ENCODE assay signal across 8 cellular contexts in genomic region chr9:19050637-19051591, GRCh38. TPM values are rescaled to one million over a fixed set of nuclear protein-coding genes. Genes with fewer than 3 reads are reported as not detected.
DNase-seq lines count a peak whose midpoint lies in the region; ATAC-seq lines count a peak whose summit lies in the region.

No MANE protein-coding gene starts in this region.

- POLR2A ChIA-PET in activated CD4-positive, alpha-beta T cell treated with anti-CD3 and anti-CD28 coated beads, Interleukin-2, amount 10 ng/mL, durations not matched to agents 7 days and 5 days (lab: Charles Lee) = interaction anchor here (1.2 to 2.0 kb wide), 2 partner anchors 120 to 133 kb away, joined by 3 to 4 read pairs; no protein-coding TSS in a partner anchor

- no peaks in the 10 kb centered on the region for H3K36me3 ChIP-seq in thymus (ENCODE audit: control insufficient read depth, insufficient read depth)

- no peaks in the 10 kb centered on the region for H3K9me3 Mint-ChIP-seq in activated CD4-positive, alpha-beta T cell treated with anti-CD3 and anti-CD28 coated beads, Interleukin-2, amount 10 ng/mL, durations not matched to agents 7 days and 5 days
- no peaks in the 10 kb centered on the region for H3K9me3 Mint-ChIP-seq in activated T-helper 1 cell treated with anti-CD3 and anti-CD28 coated beads, Interleukin-12 subunit alpha, Interleukin-12 subunit beta, Interleukin-2, Interleukin-4 antibody, amounts not matched to agents 30 ng/mL and 10 ng/mL and 1 ng/mL, durations not matched to agents 14 hours and 24 hours and 36 hours

- H3K4me1 ChIP-seq in thymus (ENCODE audit: control insufficient read depth, insufficient read depth, low read length) = peaks cover 17% of the 10 kb centered on the region

- CTCF ChIA-PET in activated CD4-positive, alpha-beta T cell treated with anti-CD3 and anti-CD28 coated beads, Interleukin-2, amount 10 ng/mL, durations not matched to agents 7 days and 5 days (lab: Charles Lee) = interaction anchor here (0.8 to 2.5 kb wide), 4 partner anchors 62 to 414 kb away, joined by 3 to 14 read pairs (median 4); no protein-coding TSS in a partner anchor

- H3K27me3 ChIP-seq in thymus (ENCODE audit: control insufficient read depth, insufficient read depth) = no peaks in the 10 kb centered on the region

- H3K36me3 Mint-ChIP-seq in activated CD4-positive, alpha-beta T cell treated with anti-CD3 and anti-CD28 coated beads, Interleukin-2, amount 10 ng/mL, durations not matched to agents 7 days and 5 days (ENCODE audit: low read depth) = peaks cover 26% of the 10 kb centered on the region
- H3K36me3 Mint-ChIP-seq in activated T-helper 1 cell treated with anti-CD3 and anti-CD28 coated beads, Interleukin-12 subunit alpha, Interleukin-12 subunit beta, Interleukin-2, Interleukin-4 antibody, amounts not matched to agents 30 ng/mL and 10 ng/mL and 1 ng/mL, durations not matched to agents 14 hours and 24 hours and 36 hours (ENCODE audit: low read depth) = peaks cover 9% of the 10 kb centered on the region

- no peak for DNase-seq in activated CD4-positive, alpha-beta T cell treated with anti-CD3 and anti-CD28 coated beads, Interleukin-2, amount 10 ng/mL, durations not matched to agents 7 days and 5 days
- no peak for DNase-seq in activated CD4-positive, alpha-beta T cell treated with anti-CD3 and anti-CD28 coated beads for 48 hours
- no peak for DNase-seq in activated T-helper 1 cell treated with anti-CD3 and anti-CD28 coated beads, Interleukin-12 subunit alpha, Interleukin-12 subunit beta, Interleukin-2, Interleukin-4 antibody, amounts not matched to agents 30 ng/mL and 10 ng/mL and 1 ng/mL, durations not matched to agents 14 hours and 24 hours and 36 hours (ENCODE audit: low spot score)
- DNase-seq in kidney glomerular epithelial cell (lab: John Stamatoyannopoulos, UW) (peak; percentile 40), H4 (ENCODE audit: low spot score) (no peak)

- peak overlapping the region; percentile 99 for H3K27ac Mint-ChIP-seq in activated CD4-positive, alpha-beta T cell treated with anti-CD3 and anti-CD28 coated beads, Interleukin-2, amount 10 ng/mL, durations not matched to agents 7 days and 5 days
- peak overlapping the region; percentile 89 for H3K27ac Mint-ChIP-seq in activated T-helper 1 cell treated with anti-CD3 and anti-CD28 coated beads, Interleukin-12 subunit alpha, Interleukin-12 subunit beta, Interleukin-2, Interleukin-4 antibody, amounts not matched to agents 30 ng/mL and 10 ng/mL and 1 ng/mL, durations not matched to agents 14 hours and 24 hours and 36 hours

- intact Hi-C loops in activated T-helper 1 cell treated with anti-CD3 and anti-CD28 coated beads, Interleukin-12 subunit alpha, Interleukin-12 subunit beta, Interleukin-2, Interleukin-4 antibody, amounts not matched to agents 30 ng/mL and 10 ng/mL and 1 ng/mL, durations not matched to agents 14 hours and 24 hours and 36 hours (cut with micrococcal nuclease) = no loop called here

- no peaks in the 10 kb centered on the region for H3K9me3 ChIP-seq in thymus (ENCODE audit: control insufficient read depth)

- WGBS in thymus = 75% methylated on average over 12 of the region's 12 CpGs

- peak overlapping the region; percentile 81 for H3K4me3 ChIP-seq in thymus (ENCODE audit: low read length)

- no peak for ATAC-seq in HG02763 (IDR thresholded peaks at IDR 0.05; ENCODE audit: unreplicated experiment)
- ATAC-seq in GM19351 (IDR thresholded peaks at IDR 0.05; ENCODE audit: unreplicated experiment) = no peak

- H3K4me1 Mint-ChIP-seq in activated CD4-positive, alpha-beta T cell treated with anti-CD3 and anti-CD28 coated beads, Interleukin-2, amount 10 ng/mL, durations not matched to agents 7 days and 5 days = peaks cover 33% of the 10 kb centered on the region
- peaks cover 43% of the 10 kb centered on the region for H3K4me1 Mint-ChIP-seq in activated T-helper 1 cell treated with anti-CD3 and anti-CD28 coated beads, Interleukin-12 subunit alpha, Interleukin-12 subunit beta, Interleukin-2, Interleukin-4 antibody, amounts not matched to agents 30 ng/mL and 10 ng/mL and 1 ng/mL, durations not matched to agents 14 hours and 24 hours and 36 hours (ENCODE audit: low read depth)

- no peak overlapping the region for H3K27ac ChIP-seq in thymus (ENCODE audit: low read depth)

- H3K27me3 Mint-ChIP-seq in activated CD4-positive, alpha-beta T cell treated with anti-CD3 and anti-CD28 coated beads, Interleukin-2, amount 10 ng/mL, durations not matched to agents 7 days and 5 days = no peaks in the 10 kb centered on the region
- H3K27me3 Mint-ChIP-seq in activated T-helper 1 cell treated with anti-CD3 and anti-CD28 coated beads, Interleukin-12 subunit alpha, Interleukin-12 subunit beta, Interleukin-2, Interleukin-4 antibody, amounts not matched to agents 30 ng/mL and 10 ng/mL and 1 ng/mL, durations not matched to agents 14 hours and 24 hours and 36 hours (ENCODE audit: insufficient read depth) = no peaks in the 10 kb centered on the region

- peak overlapping the region; percentile 96 for H3K4me3 Mint-ChIP-seq in activated CD4-positive, alpha-beta T cell treated with anti-CD3 and anti-CD28 coated beads, Interleukin-2, amount 10 ng/mL, durations not matched to agents 7 days and 5 days
- peak overlapping the region; percentile 96 for H3K4me3 Mint-ChIP-seq in activated T-helper 1 cell treated with anti-CD3 and anti-CD28 coated beads, Interleukin-12 subunit alpha, Interleukin-12 subunit beta, Interleukin-2, Interleukin-4 antibody, amounts not matched to agents 30 ng/mL and 10 ng/mL and 1 ng/mL, durations not matched to agents 14 hours and 24 hours and 36 hours

RNA-seq across cellular contexts. Expression of gene RRAGA, which starts 1.7 kb away (rescaled TPM):
- 10 to 100 TPM; 45.5 to 46.6 TPM for total RNA-seq in activated CD4-positive, alpha-beta T cell treated with anti-CD3 and anti-CD28 coated beads, Interleukin-2, amount 10 ng/mL, durations not matched to agents 7 days and 5 days
- total RNA-seq in activated T-helper 1 cell treated with anti-CD3 and anti-CD28 coated beads, Interleukin-12 subunit alpha, Interleukin-12 subunit beta, Interleukin-2, Interleukin-4 antibody, amounts not matched to agents 30 ng/mL and 10 ng/mL and 1 ng/mL, durations not matched to agents 14 hours and 24 hours and 36 hours = 56.8 and 56.9 TPM in 2 replicates
- 83.7 TPM for polyA plus RNA-seq in thymus
- 29.4 and 59.0 TPM in 2 replicates for total RNA-seq in H4 (2014; rRNA removed; shearing (Covaris generic))

RNA-seq across cellular contexts. Expression of gene SAXO1, which starts 17.9 kb away (rescaled TPM):
- total RNA-seq in activated CD4-positive, alpha-beta T cell treated with anti-CD3 and anti-CD28 coated beads, Interleukin-2, amount 10 ng/mL, durations not matched to agents 7 days and 5 days = under 1 TPM in 1 of 2 experiments, not detected in 1; 0.10 TPM
- total RNA-seq in activated T-helper 1 cell treated with anti-CD3 and anti-CD28 coated beads, Interleukin-12 subunit alpha, Interleukin-12 subunit beta, Interleukin-2, Interleukin-4 antibody, amounts not matched to agents 30 ng/mL and 10 ng/mL and 1 ng/mL, durations not matched to agents 14 hours and 24 hours and 36 hours = not detected in 2 replicates
- polyA plus RNA-seq in thymus = 0.02 TPM
- under 0.01 TPM in 1 of 2 replicates, not detected in the other for total RNA-seq in H4 (2014; rRNA removed; shearing (Covaris generic))

RNA-seq across cellular contexts. Expression of gene HAUS6, which starts 51.8 kb away (rescaled TPM):
- 10 to 100 TPM; 25.0 to 26.2 TPM for total RNA-seq in activated CD4-positive, alpha-beta T cell treated with anti-CD3 and anti-CD28 coated beads, Interleukin-2, amount 10 ng/mL, durations not matched to agents 7 days and 5 days
- total RNA-seq in activated T-helper 1 cell treated with anti-CD3 and anti-CD28 coated beads, Interleukin-12 subunit alpha, Interleukin-12 subunit beta, Interleukin-2, Interleukin-4 antibody, amounts not matched to agents 30 ng/mL and 10 ng/mL and 1 ng/mL, durations not matched to agents 14 hours and 24 hours and 36 hours = 31.8 and 31.9 TPM in 2 replicates
- 10.8 TPM for polyA plus RNA-seq in thymus
- 16.5 and 17.3 TPM in 2 replicates for total RNA-seq in H4 (2014; rRNA removed; shearing (Covaris generic))
